1 cellular context compared by ENCODE assay signal in genomic region chr4:472881-473574, GRCh38.
TF ChIP-seq lines count a peak whose summit lies in the region.

No MANE protein-coding gene starts in this region.

TF ChIP-seq in GM23338, 12 proteins besides CTCF, POLR2A, EP300 and RAD21 (continued from another document):
- TF ChIP-seq ZNF462 (CRISPR knock-in tag; IDR thresholded peaks at IDR 0.05) = no peak
